ENCODE assay signal across 7 cellular contexts in genomic region chr20:8602389-8603116, GRCh38.
DNase-seq lines count a peak whose midpoint lies in the region; ATAC-seq and TF ChIP-seq lines count a peak whose summit lies in the region.

No MANE protein-coding gene starts in this region.

- H3K4me3 ChIP-seq in left lung = no peak overlapping the region

- DNase-seq in RPMI8226 (peak; percentile 4), left lung (no peak), NCI-H510A treated with DMSO at 0.1 percent for 48 hours (lab: John Stamatoyannopoulos, UW) (no peak), SK-N-DZ (ENCODE audit: low spot score) (no peak)

- H3K4me1 ChIP-seq in left lung = peaks cover 0 to 9% of the 10 kb centered on the region in 2 donors

- H3K9me3 ChIP-seq in left lung = no peaks in the 10 kb centered on the region

- H3K27me3 ChIP-seq in left lung = no peaks in the 10 kb centered on the region

- ATAC-seq in GM18909 (IDR thresholded peaks at IDR 0.05; ENCODE audit: poor library complexity, unreplicated experiment) = peak; percentile 83
- peak; percentile 86 for ATAC-seq in HG02798 (IDR thresholded peaks at IDR 0.05; ENCODE audit: poor library complexity, unreplicated experiment)
- no peak for ATAC-seq in left lung
- no peak for ATAC-seq in GM18873 (IDR thresholded peaks at IDR 0.05; ENCODE audit: low FRiP score, unreplicated experiment)

- intact Hi-C loops in left lung (cut with DNase I) = no loop called here

- H3K27ac ChIP-seq in left lung = peak overlapping the region; percentile 18 to 46

- H3K36me3 ChIP-seq in left lung = no peaks in the 10 kb centered on the region

- TF ChIP-seq CTCF in left lung (IDR thresholded peaks at IDR 0.05) = no peak

Comparison
In these comparisons a context has a peak if more than half of its experiments do, and no peak if none do; other contexts are left out.
1. ATAC-seq: peak in GM18909 (single experiment) and HG02798 (single experiment); none in left lung (single experiment) and GM18873 (single experiment).